ENCODE assay signal across 18 cellular contexts in genomic region chr1:178919581-178919980, GRCh38. TPM values are rescaled to one million over a fixed set of nuclear protein-coding genes. Genes with fewer than 3 reads are reported as not detected.
DNase-seq lines count a peak whose midpoint lies in the region; ATAC-seq and TF ChIP-seq lines count a peak whose summit lies in the region.
"Had no signal": no experiment of that assay in that cellular context is flagged by ENCODE, and none has a peak within 500 bp of the region (broad histone marks: within the 10 kb centered on the region; RNA-seq: fewer than 3 reads in every experiment).

No MANE protein-coding gene starts in this region.

- POLR2A ChIA-PET in MCF 10A (lab: Yijun Ruan, JAX), result no interaction called here

- CTCF ChIA-PET in mammary epithelial cell (lab: Charles Lee; ENCODE audit: low non-redundant PET), result no interaction called here
- CTCF ChIA-PET in MCF 10A (lab: Yijun Ruan, JAX), result interaction anchor here (0.6 kb wide), 1 partner anchor 182 kb away, joined by 3 read pairs; no protein-coding TSS in a partner anchor

- intact Hi-C loops in mammary epithelial cell (cut with micrococcal nuclease), result no loop called here
- intact Hi-C loops in MCF 10A (cut with micrococcal nuclease), result no loop called here
- intact Hi-C loops in right lobe of liver (cut with DNase I), result no loop called here

- in situ Hi-C loops in mammary epithelial cell (cut with MboI; ENCODE audit: low sequenced_read_pairs in 2 of 2), result no loop called here

- no peak overlapping the region for H3K4me3 Mint-ChIP-seq in MCF 10A (ENCODE audit: unreplicated experiment)
- H3K4me3 Mint-ChIP-seq: CD4-positive, CD25-positive, alpha-beta regulatory T cell had no signal

- no peak for TF ChIP-seq POLR2A in right lobe of liver (IDR thresholded peaks at IDR 0.05)

- 100% methylated on average over 2 of the region's 2 CpGs for WGBS in mammary epithelial cell (ENCODE audit: low coverage, missing lambda C conversion rate)
- 28% methylated on average over 2 of the region's 2 CpGs for WGBS in right lobe of liver (ENCODE audit: insufficient coverage, low coverage, low lambda C conversion rate, missing lambda C conversion rate)

- dilution Hi-C loops in mammary epithelial cell (cut with HindIII; ENCODE audit: low sequenced_read_pairs), result no loop called here

- H3K36me3 Mint-ChIP-seq in MCF 10A (ENCODE audit: insufficient read depth, unreplicated experiment), result no peaks in the 10 kb centered on the region

- H3K27me3 ChIP-seq in mammary epithelial cell (ENCODE audit: insufficient read depth, low read length) (no peaks in the 10 kb centered on the region), right lobe of liver (no peaks in the 10 kb centered on the region)
- H3K27me3 ChIP-seq: BLaER1 treated with 17β-estradiol and CSF1 and Interleukin-3, amounts not matched to agents 10 nM and 100 nM had no signal

- H3K79me2 ChIP-seq in mammary epithelial cell (ENCODE audit: insufficient read depth, low read length), result no peaks in the 10 kb centered on the region

- H3K4me3 ChIP-seq in mammary epithelial cell (replicated peaks in 1 of 3; ENCODE audit: insufficient read depth in 1 of 3, low read depth in 2 of 3, low read length in 3 of 3), result no peak overlapping the region
- H3K4me3 ChIP-seq in right lobe of liver, result no peak overlapping the region
- H3K4me3 ChIP-seq: BLaER1 treated with 17β-estradiol and CSF1 and Interleukin-3, amounts not matched to agents 10 nM and 100 nM; GM12878; GM23248 had no signal

- H3K27ac Mint-ChIP-seq in MCF 10A (ENCODE audit: low read depth, unreplicated experiment), result no peak overlapping the region
- H3K27ac Mint-ChIP-seq: CD4-positive, CD25-positive, alpha-beta regulatory T cell had no signal

- H3K4me1 Mint-ChIP-seq in MCF 10A (ENCODE audit: insufficient read depth, unreplicated experiment), result no peaks in the 10 kb centered on the region
- H3K4me1 Mint-ChIP-seq: CD4-positive, CD25-positive, alpha-beta regulatory T cell had no signal

- no peak overlapping the region for H3K27ac ChIP-seq in mammary epithelial cell (ENCODE audit: insufficient read depth, low read depth, low read length)
- H3K27ac ChIP-seq in VCaP, result peak overlapping the region; percentile 27; the same call in 1 of the 2 replicates
- peak overlapping the region in 2 of 3 donors; percentile 49 to 67 for H3K27ac ChIP-seq in right lobe of liver
- H3K27ac ChIP-seq: BLaER1 treated with 17β-estradiol and CSF1 and Interleukin-3, amounts not matched to agents 10 nM and 100 nM; GM23248 had no signal

- H3K36me3 ChIP-seq in mammary epithelial cell (ENCODE audit: insufficient read depth, low read length) (no peaks in the 10 kb centered on the region), right lobe of liver (no peaks in the 10 kb centered on the region)

- DNase-seq in mammary epithelial cell, result no peak
- no peak for DNase-seq in MCF 10A (ENCODE audit: unreplicated experiment)
- no peak for DNase-seq in right lobe of liver
- DNase-seq in dedifferentiated amniotic fluid mesenchymal stem cell (ENCODE audit: extremely low spot score), result no peak
- DNase-seq in HuH-7.5 (ENCODE audit: low spot score), result no peak
- DNase-seq: 8988T; AML-193; Calu3; CD4-positive, CD25-positive, alpha-beta regulatory T cell; DMS79; GM23248; H7; KBM-7 had no signal

- no peak overlapping the region for H2AFZ ChIP-seq in mammary epithelial cell (ENCODE audit: low read depth, low read length)
- H2AFZ ChIP-seq: GM23248 had no signal

- H3K4me1 ChIP-seq in mammary epithelial cell (ENCODE audit: insufficient read depth, low read length), result no peaks in the 10 kb centered on the region
- peaks cover 0 to 45% (median 13%) of the 10 kb centered on the region in 4 donors for H3K4me1 ChIP-seq in right lobe of liver
- H3K4me1 ChIP-seq: BLaER1 treated with 17β-estradiol and CSF1 and Interleukin-3, amounts not matched to agents 10 nM and 100 nM had no signal

- no peaks in the 10 kb centered on the region for H4K20me1 ChIP-seq in mammary epithelial cell (ENCODE audit: insufficient read depth, low read length)
- H4K20me1 ChIP-seq: BLaER1 treated with 17β-estradiol and CSF1 and Interleukin-3, amounts not matched to agents 10 nM and 100 nM had no signal

- no peak overlapping the region for H3K4me2 ChIP-seq in mammary epithelial cell (ENCODE audit: insufficient read depth, low read depth, low read length)
- H3K4me2 ChIP-seq: BLaER1 treated with 17β-estradiol and CSF1 and Interleukin-3, amounts not matched to agents 10 nM and 100 nM had no signal

- H3K9me3 ChIP-seq in mammary epithelial cell (replicated peaks; ENCODE audit: insufficient read depth, low read length), result no peaks in the 10 kb centered on the region
- H3K9me3 ChIP-seq in right lobe of liver, result no peaks in the 10 kb centered on the region

- no peaks in the 10 kb centered on the region for H3K9me3 Mint-ChIP-seq in MCF 10A (ENCODE audit: unreplicated experiment)

- BruUV-seq in mammary epithelial cell (replicated peaks; lab: Mats Ljungman, UMichigan) (TSS peak; percentile 6), MCF 10A (replicated peaks; lab: Mats Ljungman, UMichigan) (no TSS peak)

- H3K27me3 Mint-ChIP-seq in MCF 10A (ENCODE audit: insufficient read depth, unreplicated experiment), result no peaks in the 10 kb centered on the region

- ATAC-seq in right lobe of liver, result peak in 1 of 4 donors; percentile 26
- ATAC-seq in HG03095 (IDR thresholded peaks at IDR 0.05; ENCODE audit: unreplicated experiment), result no peak
- ATAC-seq: GM12878 had no signal

- no peak overlapping the region for H3K9ac ChIP-seq in mammary epithelial cell (ENCODE audit: insufficient read depth, low read length)
- H3K9ac ChIP-seq: BLaER1 treated with 17β-estradiol and CSF1 and Interleukin-3, amounts not matched to agents 10 nM and 100 nM; GM23248 had no signal

- no peak for TF ChIP-seq CTCF in mammary epithelial cell (conservative IDR thresholded peaks at IDR 0.05 in 1 of 2, IDR thresholded peaks at IDR 0.05 in 1 of 2; ENCODE audit: extremely low read depth in 1 of 2, insufficient read depth in 1 of 2, low read depth in 1 of 2, low read length in 2 of 2)
- no peak for TF ChIP-seq CTCF in MCF 10A (IDR thresholded peaks at IDR 0.05; ENCODE audit: unreplicated experiment)
- no peak for TF ChIP-seq CTCF in VCaP (conservative IDR thresholded peaks at IDR 0.05)
- TF ChIP-seq CTCF in right lobe of liver (IDR thresholded peaks at IDR 0.05), result no peak

RNA-seq across cellular contexts. Expression of gene ANGPTL1, which starts 48.7 kb away (rescaled TPM):
- total RNA-seq in mammary epithelial cell, result not detected
- not detected for polyA plus RNA-seq in mammary epithelial cell
- polyA minus RNA-seq in mammary epithelial cell, result not detected
- not detected in 2 replicates for total RNA-seq in MCF 10A (2022)
- total RNA-seq in right lobe of liver, result 10 to 100 TPM in 1 of 6 experiments, 1 to 10 TPM in 5; 1.2 to 10.0 (median 3.8) TPM
- total RNA-seq: CD4-positive, CD25-positive, alpha-beta regulatory T cell; G401; GM12878; H7 had no signal
- polyA plus RNA-seq: CD4-positive, CD25-positive, alpha-beta regulatory T cell; GM12878 had no signal
